9 cellular contexts compared by ENCODE assay signal in the genomic region with DNA sequence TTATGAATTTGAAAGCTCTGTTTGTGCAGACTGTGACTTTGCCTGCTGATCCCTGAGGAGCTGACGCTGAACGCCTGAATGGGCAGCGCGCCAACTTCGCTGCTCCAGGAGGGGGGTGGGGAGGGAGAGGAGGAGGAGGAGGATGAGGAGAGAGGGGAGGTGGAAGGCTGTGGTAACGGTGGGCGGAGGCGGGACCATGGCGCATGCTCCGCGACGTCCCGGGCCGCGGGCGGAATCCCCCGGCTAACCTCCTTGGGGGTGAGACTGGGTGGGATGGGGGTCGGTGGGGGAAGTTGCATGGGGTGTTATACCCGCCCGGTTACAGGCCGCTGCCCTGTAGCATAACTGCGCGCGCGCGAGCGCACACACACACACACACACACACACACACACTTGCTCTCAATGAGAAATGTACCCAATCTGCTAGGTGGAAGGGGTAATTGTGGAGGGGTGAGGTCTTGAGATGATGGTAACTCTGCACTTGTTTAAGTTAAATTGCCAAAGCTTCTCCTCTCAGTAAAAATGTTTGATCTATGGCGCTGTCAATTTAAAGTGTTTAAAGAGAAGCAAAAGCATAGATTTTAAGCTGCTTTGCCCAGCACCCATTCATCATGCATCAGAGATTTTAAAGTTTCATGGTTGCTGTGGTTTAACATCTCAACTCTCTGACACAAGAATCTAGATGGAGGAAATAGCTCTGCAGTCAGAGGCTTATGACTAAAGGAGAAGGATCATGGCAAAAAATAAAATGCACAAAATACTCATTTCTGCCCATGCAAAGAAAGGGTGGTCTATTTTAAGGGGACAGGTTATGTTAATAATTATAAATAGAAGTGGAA.
DNase-seq lines count a peak whose midpoint lies in the region; ATAC-seq, FAIRE-seq and TF ChIP-seq lines count a peak whose summit lies in the region.
"Had no signal": no experiment of that assay in that cellular context is flagged by ENCODE, and none has a peak within 500 bp of the region (broad histone marks: within the 10 kb centered on the region; RNA-seq: fewer than 3 reads in every experiment).

No MANE protein-coding gene starts in this region.

- H3K27ac Mint-ChIP-seq in T-helper 2 cell treated with Interferon-gamma antibody and Interleukin-4, amounts not matched to agents 5 μg/mL and 100 μg/mL, for 36 hours: peak overlapping the region; percentile 85
- no peak overlapping the region for H3K27ac Mint-ChIP-seq in stimulated activated effector memory CD8-positive, alpha-beta T cell treated with anti-CD3 and anti-CD28 coated beads, Interleukin-12 subunit alpha, Interleukin-12 subunit beta, amount 100 ng/mL, for 72 hours

- H3K9me3 ChIP-seq in BE2C: no peaks in the 10 kb centered on the region
- H3K9me3 ChIP-seq in right lobe of liver: no peaks in the 10 kb centered on the region

- peak; percentile 32 for TF ChIP-seq POLR2A in GM18951 (IDR thresholded peaks at IDR 0.05; ENCODE audit: extremely low read depth, insufficient read depth, insufficient read length)
- no peak for TF ChIP-seq POLR2A in right lobe of liver (IDR thresholded peaks at IDR 0.05)

- under 1% methylated on average over 24 of the region's 28 CpGs for WGBS in right lobe of liver (ENCODE audit: insufficient coverage, low coverage, low lambda C conversion rate, missing lambda C conversion rate)

- H3K27me3 Mint-ChIP-seq in T-helper 2 cell treated with Interferon-gamma antibody and Interleukin-4, amounts not matched to agents 5 μg/mL and 100 μg/mL, for 36 hours (ENCODE audit: low read depth): peaks cover 25% of the 10 kb centered on the region

- peak; percentile 60 for ATAC-seq in HG03460 (IDR thresholded peaks at IDR 0.05; ENCODE audit: unreplicated experiment)
- ATAC-seq in right lobe of liver: peak; percentile 83 to 88 (median 86)
- ATAC-seq in stimulated activated effector memory CD8-positive, alpha-beta T cell treated with anti-CD3 and anti-CD28 coated beads, Interleukin-12 subunit alpha, Interleukin-12 subunit beta, amount 100 ng/mL, for 72 hours: peak; percentile 81

- intact Hi-C loops in dorsolateral prefrontal cortex (cut with DNase I) (loop anchor here in 1 of 2 donors (5.0 to 10.0 kb wide), 2 partner anchors 290 to 442 kb away; partner anchors contain the start of gene AP3B1), right lobe of liver (cut with DNase I) (no loop called here)

- in situ Hi-C loops in GM18951 (cut with MboI; ENCODE audit: low sequenced_read_pairs, unreplicated experiment): no loop called here

- peak; percentile 82 for DNase-seq in BE2C
- peak; percentile 46 for DNase-seq in T-helper 2 cell treated with Interferon-gamma antibody and Interleukin-4, amounts not matched to agents 5 μg/mL and 100 μg/mL, for 36 hours (ENCODE audit: low spot score)
- peak; percentile 54 to 83 (median 67) for DNase-seq in dorsolateral prefrontal cortex
- DNase-seq in right lobe of liver: peak; percentile 71 to 83 (median 77)
- peak in 1 of 2 donors; percentile 59 for DNase-seq in stimulated activated effector memory CD8-positive, alpha-beta T cell treated with anti-CD3 and anti-CD28 coated beads, Interleukin-12 subunit alpha, Interleukin-12 subunit beta, amount 100 ng/mL, for 72 hours (ENCODE audit: low spot score in 2 of 2)
- no peak for DNase-seq in D721Med (ENCODE audit: insufficient read length, low spot score)

- no peaks in the 10 kb centered on the region for H3K36me3 Mint-ChIP-seq in T-helper 2 cell treated with Interferon-gamma antibody and Interleukin-4, amounts not matched to agents 5 μg/mL and 100 μg/mL, for 36 hours (ENCODE audit: low read depth)
- H3K36me3 Mint-ChIP-seq in stimulated activated effector memory CD8-positive, alpha-beta T cell treated with anti-CD3 and anti-CD28 coated beads, Interleukin-12 subunit alpha, Interleukin-12 subunit beta, amount 100 ng/mL, for 72 hours: no peaks in the 10 kb centered on the region

- H3K4me3 ChIP-seq in BE2C (ENCODE audit: low read depth, low read length): peak overlapping the region; percentile 75
- H3K4me3 ChIP-seq in dorsolateral prefrontal cortex: peak overlapping the region; percentile 41 to 78 (median 67)
- H3K4me3 ChIP-seq in right lobe of liver: peak overlapping the region; percentile 42 to 62 (median 56)

- H3K4me1 ChIP-seq in BE2C (peaks cover 4% of the 10 kb centered on the region), right lobe of liver (no peaks in the 10 kb centered on the region)

- no peak for TF ChIP-seq CTCF in BE2C (IDR thresholded peaks at IDR 0.05; ENCODE audit: low read depth, low read length)
- peak in 1 of 56 donors; percentile 7 for TF ChIP-seq CTCF in dorsolateral prefrontal cortex (IDR thresholded peaks at IDR 0.05 in 54 of 56, conservative IDR thresholded peaks at IDR 0.05 in 2 of 56; ENCODE audit: low read depth in 1 of 56, partially characterized antibody in 56 of 56)
- TF ChIP-seq CTCF in right lobe of liver (IDR thresholded peaks at IDR 0.05): no peak
- no peak for TF ChIP-seq CTCF in D721Med (IDR thresholded peaks at IDR 0.05; ENCODE audit: insufficient read depth, missing control alignments)

- peak overlapping the region; percentile 82 for H3K4me3 Mint-ChIP-seq in T-helper 2 cell treated with Interferon-gamma antibody and Interleukin-4, amounts not matched to agents 5 μg/mL and 100 μg/mL, for 36 hours
- peak overlapping the region; percentile 74 for H3K4me3 Mint-ChIP-seq in stimulated activated effector memory CD8-positive, alpha-beta T cell treated with anti-CD3 and anti-CD28 coated beads, Interleukin-12 subunit alpha, Interleukin-12 subunit beta, amount 100 ng/mL, for 72 hours

- FAIRE-seq in D721Med (lab: Jason Lieb, UNC): no peak

- H3K27me3 ChIP-seq in BE2C: no peaks in the 10 kb centered on the region
- H3K27me3 ChIP-seq in dorsolateral prefrontal cortex: peaks cover 0 to 12% (median 0%) of the 10 kb centered on the region in 45 donors
- no peaks in the 10 kb centered on the region for H3K27me3 ChIP-seq in right lobe of liver

- H3K4me1 Mint-ChIP-seq in T-helper 2 cell treated with Interferon-gamma antibody and Interleukin-4, amounts not matched to agents 5 μg/mL and 100 μg/mL, for 36 hours (ENCODE audit: low read depth): peaks cover 24% of the 10 kb centered on the region
- H3K4me1 Mint-ChIP-seq in stimulated activated effector memory CD8-positive, alpha-beta T cell treated with anti-CD3 and anti-CD28 coated beads, Interleukin-12 subunit alpha, Interleukin-12 subunit beta, amount 100 ng/mL, for 72 hours: peaks cover 18% of the 10 kb centered on the region

- H3K36me3 ChIP-seq in BE2C: no peaks in the 10 kb centered on the region
- H3K36me3 ChIP-seq in right lobe of liver: no peaks in the 10 kb centered on the region

- no peaks in the 10 kb centered on the region for H3K9me3 Mint-ChIP-seq in T-helper 2 cell treated with Interferon-gamma antibody and Interleukin-4, amounts not matched to agents 5 μg/mL and 100 μg/mL, for 36 hours
- no peaks in the 10 kb centered on the region for H3K9me3 Mint-ChIP-seq in stimulated activated effector memory CD8-positive, alpha-beta T cell treated with anti-CD3 and anti-CD28 coated beads, Interleukin-12 subunit alpha, Interleukin-12 subunit beta, amount 100 ng/mL, for 72 hours

- H3K27ac ChIP-seq in dorsolateral prefrontal cortex (peak overlapping the region in 58 of 59 donors; percentile 1 to 94 (median 81)), right lobe of liver (no peak overlapping the region)
- H3K27ac ChIP-seq: KMS-11 had no signal

Comparison
In these comparisons a context has a peak if more than half of its experiments do, and no peak if none do; other contexts are left out.
1. H3K27ac ChIP-seq: peak in dorsolateral prefrontal cortex (58 of 59); none in right lobe of liver (0 of 3).
2. Peak in every context shown above with its lines, with median percentiles within 50 percentile points of each other: H3K4me3 ChIP-seq and ATAC-seq.